Comparison of ENCODE assay signal across 9 cellular contexts in genomic region chr11:126969865-126970479, GRCh38. TPM values are rescaled to one million over a fixed set of nuclear protein-coding genes. Genes with fewer than 3 reads are reported as not detected.
DNase-seq lines count a peak whose midpoint lies in the region; ATAC-seq and TF ChIP-seq lines count a peak whose summit lies in the region.
"Had no signal": no experiment of that assay in that cellular context is flagged by ENCODE, and none has a peak within 500 bp of the region (broad histone marks: within the 10 kb centered on the region; RNA-seq: fewer than 3 reads in every experiment).

No MANE protein-coding gene starts in this region.

- H3K4me2 ChIP-seq in mammary epithelial cell (ENCODE audit: insufficient read depth, low read depth, low read length), result peak overlapping the region; percentile 52

- H3K27me3 Mint-ChIP-seq in activated CD8-positive, alpha-beta memory T cell treated with anti-CD3 and anti-CD28 coated beads, Interleukin-2, amount 10 ng/mL, durations not matched to agents 7 days and 5 days, result peaks cover 18% of the 10 kb centered on the region

- H3K4me1 ChIP-seq in mammary epithelial cell (ENCODE audit: insufficient read depth, low read length), result peaks cover 9% of the 10 kb centered on the region

- H3K4me1 Mint-ChIP-seq in activated CD8-positive, alpha-beta memory T cell treated with anti-CD3 and anti-CD28 coated beads, Interleukin-2, amount 10 ng/mL, durations not matched to agents 7 days and 5 days, result no peaks in the 10 kb centered on the region

- H3K4me3 Mint-ChIP-seq in activated CD8-positive, alpha-beta memory T cell treated with anti-CD3 and anti-CD28 coated beads, Interleukin-2, amount 10 ng/mL, durations not matched to agents 7 days and 5 days, result no peak overlapping the region

- DNase-seq in NCI-H82 (lab: John Stamatoyannopoulos, UW), result peak; percentile 46
- no peak for DNase-seq in NCI-H82 treated with DMSO at 0.1 percent for 48 hours (lab: John Stamatoyannopoulos, UW; ENCODE audit: unreplicated experiment)
- peak; percentile 64 for DNase-seq in LHCN-M2 (ENCODE audit: low read depth)
- peak; percentile 66 for DNase-seq in mammary epithelial cell
- peak; percentile 65 for DNase-seq in midbrain (lab: John Stamatoyannopoulos, UW)
- DNase-seq in activated naive CD4-positive, alpha-beta T cell treated with anti-CD3 and anti-CD28 coated beads, Interleukin-2, amount 50 U/mL, for 16 hours, result no peak
- no peak for DNase-seq in GDM1 (lab: John Stamatoyannopoulos, UW)
- no peak for DNase-seq in activated CD8-positive, alpha-beta memory T cell treated with anti-CD3 and anti-CD28 coated beads, Interleukin-2, amount 10 ng/mL, durations not matched to agents 7 days and 5 days

- dilution Hi-C loops in mammary epithelial cell (cut with HindIII; ENCODE audit: low sequenced_read_pairs), result no loop called here

- BruUV-seq in mammary epithelial cell (replicated peaks; lab: Mats Ljungman, UMichigan), result no TSS peak

- no peaks in the 10 kb centered on the region for H4K20me1 ChIP-seq in mammary epithelial cell (ENCODE audit: insufficient read depth, low read length)

- no peak overlapping the region for H3K4me3 ChIP-seq in mammary epithelial cell (replicated peaks in 1 of 3; ENCODE audit: insufficient read depth in 1 of 3, low read depth in 2 of 3, low read length in 3 of 3)

- no peak overlapping the region for H3K27ac Mint-ChIP-seq in activated CD8-positive, alpha-beta memory T cell treated with anti-CD3 and anti-CD28 coated beads, Interleukin-2, amount 10 ng/mL, durations not matched to agents 7 days and 5 days

- H3K36me3 ChIP-seq in mammary epithelial cell (ENCODE audit: insufficient read depth, low read length), result no peaks in the 10 kb centered on the region

- ATAC-seq in activated CD8-positive, alpha-beta memory T cell treated with anti-CD3 and anti-CD28 coated beads, Interleukin-2, amount 10 ng/mL, durations not matched to agents 7 days and 5 days, result no peak

- H3K27ac ChIP-seq in mammary epithelial cell (ENCODE audit: insufficient read depth, low read depth, low read length), result peak overlapping the region; percentile 58

- WGBS in mammary epithelial cell (ENCODE audit: low coverage, missing lambda C conversion rate), result 24% methylated on average over 5 of the region's 6 CpGs

- no peaks in the 10 kb centered on the region for H3K9me3 Mint-ChIP-seq in activated CD8-positive, alpha-beta memory T cell treated with anti-CD3 and anti-CD28 coated beads, Interleukin-2, amount 10 ng/mL, durations not matched to agents 7 days and 5 days (ENCODE audit: low read depth)

- H2AFZ ChIP-seq in mammary epithelial cell (ENCODE audit: low read depth, low read length), result peak overlapping the region; percentile 50

- H3K27me3 ChIP-seq in mammary epithelial cell (ENCODE audit: insufficient read depth, low read length), result no peaks in the 10 kb centered on the region

- CTCF ChIA-PET in mammary epithelial cell (lab: Charles Lee; ENCODE audit: low non-redundant PET), result no interaction called here
- CTCF ChIA-PET in activated CD8-positive, alpha-beta memory T cell treated with anti-CD3 and anti-CD28 coated beads, Interleukin-2, amount 10 ng/mL, durations not matched to agents 7 days and 5 days (lab: Charles Lee), result no interaction called here

- H3K79me2 ChIP-seq in mammary epithelial cell (ENCODE audit: insufficient read depth, low read length), result no peaks in the 10 kb centered on the region

- no peaks in the 10 kb centered on the region for H3K36me3 Mint-ChIP-seq in activated CD8-positive, alpha-beta memory T cell treated with anti-CD3 and anti-CD28 coated beads, Interleukin-2, amount 10 ng/mL, durations not matched to agents 7 days and 5 days

- H3K9ac ChIP-seq in mammary epithelial cell (ENCODE audit: insufficient read depth, low read length), result peak overlapping the region; percentile 18

- TF ChIP-seq CTCF in mammary epithelial cell (conservative IDR thresholded peaks at IDR 0.05 in 1 of 2, IDR thresholded peaks at IDR 0.05 in 1 of 2; ENCODE audit: extremely low read depth in 1 of 2, insufficient read depth in 1 of 2, low read depth in 1 of 2, low read length in 2 of 2), result peak; percentile 75 to 90

- intact Hi-C loops in mammary epithelial cell (cut with micrococcal nuclease), result no loop called here

- no peaks in the 10 kb centered on the region for H3K9me3 ChIP-seq in mammary epithelial cell (replicated peaks; ENCODE audit: insufficient read depth, low read length)

- in situ Hi-C loops in mammary epithelial cell (cut with MboI; ENCODE audit: low sequenced_read_pairs in 2 of 2), result no loop called here

RNA-seq across cellular contexts. Expression of gene KIRREL3, which starts 30.6 kb away (rescaled TPM):
- total RNA-seq in LHCN-M2 (2014; rRNA removed) (2.1 and 2.8 TPM in 2 replicates), mammary epithelial cell (under 1 TPM in 1 of 2 donors, not detected in 1; under 0.01 TPM)
- 14.2 TPM for polyA plus RNA-seq in LHCN-M2 (2012)
- polyA plus RNA-seq in mammary epithelial cell, result 0.31 TPM
- 1.4 TPM for polyA minus RNA-seq in mammary epithelial cell
- not detected for total RNA-seq in activated CD8-positive, alpha-beta memory T cell treated with anti-CD3 and anti-CD28 coated beads, Interleukin-2, amount 10 ng/mL, durations not matched to agents 7 days and 5 days
- total RNA-seq: pulmonary artery endothelial cell had no signal

Comparison
In these comparisons a context has a peak if more than half of its experiments do, and no peak if none do; other contexts are left out.
1. DNase-seq: peak in NCI-H82 (single experiment), LHCN-M2 (single experiment), mammary epithelial cell (single experiment) and midbrain (single experiment); none in NCI-H82 treated with DMSO at 0.1 percent for 48 hours (single experiment), activated naive CD4-positive, alpha-beta T cell treated with anti-CD3 and anti-CD28 coated beads, Interleukin-2, amount 50 U/mL, for 16 hours (single experiment), GDM1 (single experiment) and activated CD8-positive, alpha-beta memory T cell treated with anti-CD3 and anti-CD28 coated beads, Interleukin-2, amount 10 ng/mL, durations not matched to agents 7 days and 5 days (single experiment).